In the genomic region with DNA sequence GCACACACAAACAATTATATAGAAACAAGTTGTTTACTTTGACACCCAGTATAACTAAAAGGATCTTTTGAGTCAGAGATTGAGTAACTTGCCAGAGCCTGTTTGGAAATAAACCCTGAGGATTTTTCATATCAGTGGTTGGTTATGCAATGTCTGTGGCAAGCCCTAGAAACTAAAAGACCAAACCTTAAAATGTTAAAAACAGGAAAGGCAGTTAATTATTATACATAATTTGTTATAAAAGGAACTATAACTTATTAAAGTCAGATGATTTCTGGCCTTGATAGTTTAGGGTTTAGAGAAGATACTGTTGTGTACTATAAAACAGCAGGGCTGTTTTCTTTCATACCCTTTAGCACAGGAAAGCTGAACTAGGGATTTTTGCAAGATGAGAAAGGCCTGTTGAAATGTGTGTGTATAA, we compare ENCODE assay signal across 12 cellular contexts. TPM values are rescaled to one million over a fixed set of nuclear protein-coding genes. Genes with fewer than 3 reads are reported as not detected.
DNase-seq lines count a peak whose midpoint lies in the region; ATAC-seq and TF ChIP-seq lines count a peak whose summit lies in the region.
"Had no signal": no experiment of that assay in that cellular context is flagged by ENCODE, and none has a peak within 500 bp of the region (broad histone marks: within the 10 kb centered on the region; RNA-seq: fewer than 3 reads in every experiment).

No MANE protein-coding gene starts in this region.

- no peak overlapping the region for H3K4me2 ChIP-seq in fibroblast of lung (ENCODE audit: extremely low read depth, insufficient read depth, low read length)
- H3K4me2 ChIP-seq: GM23338 had no signal

- H3K27me3 ChIP-seq in fibroblast of lung (ENCODE audit: control insufficient read depth, insufficient read depth, low read length) (no peaks in the 10 kb centered on the region), psoas muscle (ENCODE audit: insufficient read depth in 3 of 3, low read length in 2 of 3) (no peaks in the 10 kb centered on the region)

- H3K9ac ChIP-seq in fibroblast of lung (ENCODE audit: insufficient read depth, low read length) = no peak overlapping the region

- H3K9me3 ChIP-seq in fibroblast of lung (ENCODE audit: control insufficient read depth, insufficient read depth, low read depth, low read length) (no peaks in the 10 kb centered on the region), psoas muscle (no peaks in the 10 kb centered on the region)

- no peak overlapping the region for H2AFZ ChIP-seq in fibroblast of lung (ENCODE audit: low read length)
- H2AFZ ChIP-seq: GM23338 had no signal

- H3K36me3 ChIP-seq in fibroblast of lung (ENCODE audit: control insufficient read depth, insufficient read depth, low read length) (no peaks in the 10 kb centered on the region), psoas muscle (ENCODE audit: insufficient read depth in 1 of 2, low read depth in 1 of 2) (peaks cover 4 to 63% of the 10 kb centered on the region in 2 donors)

- ATAC-seq in psoas muscle (peak in 2 of 4 donors; percentile 64 to 79), HG03280 (IDR thresholded peaks at IDR 0.05; ENCODE audit: unreplicated experiment) (no peak), GM21381 (IDR thresholded peaks at IDR 0.05; ENCODE audit: unreplicated experiment) (no peak)
- ATAC-seq: naive thymus-derived CD8-positive, alpha-beta T cell; stimulated activated memory B cell treated with anti-CD40 and anti-IgM and Interleukin-4, amounts not matched to agents 10 μg/mL and 1 μg/mL and 100 μg/mL, for 72 hours had no signal

- no peak for TF ChIP-seq CTCF in fibroblast of lung (conservative IDR thresholded peaks at IDR 0.05 in 1 of 2, IDR thresholded peaks at IDR 0.05 in 1 of 2; ENCODE audit: low read depth in 1 of 2, low read length in 2 of 2)
- TF ChIP-seq CTCF in psoas muscle (IDR thresholded peaks at IDR 0.05) = no peak

- intact Hi-C loops in psoas muscle (cut with DNase I) = no loop called here

- H3K4me3 ChIP-seq in fibroblast of lung (replicated peaks in 1 of 4; ENCODE audit: control extremely low read depth in 1 of 4, insufficient read depth in 1 of 4, low read depth in 3 of 4, low read length in 4 of 4) (no peak overlapping the region), psoas muscle (no peak overlapping the region)
- H3K4me3 ChIP-seq: GM23338 had no signal

- no peak overlapping the region for H3K27ac ChIP-seq in fibroblast of lung (ENCODE audit: insufficient read depth, low read length)
- H3K27ac ChIP-seq in psoas muscle = peak overlapping the region; percentile 61
- no peak overlapping the region for H3K27ac ChIP-seq in substantia nigra (ENCODE audit: low read depth, low read length, poor library complexity, severe bottlenecking)

- H3K79me2 ChIP-seq in fibroblast of lung (ENCODE audit: control insufficient read depth, insufficient read depth, low read length) = no peaks in the 10 kb centered on the region

- DNase-seq in EL (peak; percentile 43), SK-MEL-5 (ENCODE audit: low read depth, low spot score) (peak; percentile 27), fibroblast of lung (ENCODE audit: low read depth in 2 of 2) (peak; percentile 60 to 89), psoas muscle (no peak), substantia nigra (lab: John Stamatoyannopoulos, UW) (no peak)
- no peak for DNase-seq in activated naive CD4-positive, alpha-beta T cell treated with Interleukin-2 at 50 U/mL for 16 hours
- DNase-seq: dermis blood vessel endothelial cell; naive thymus-derived CD8-positive, alpha-beta T cell had no signal

- no peaks in the 10 kb centered on the region for H4K20me1 ChIP-seq in fibroblast of lung (ENCODE audit: control insufficient read depth, extremely low read depth, insufficient read depth, low read length)

- in situ Hi-C loops in SK-MEL-5 (cut with HindIII; ENCODE audit: low pct_unique_long_range_greater_than_20kb, low sequenced_read_pairs) = no loop called here

- H3K4me1 ChIP-seq in fibroblast of lung (ENCODE audit: control insufficient read depth, extremely low read depth, insufficient read depth, low read length) (peaks cover 6% of the 10 kb centered on the region), psoas muscle (peaks cover 2% of the 10 kb centered on the region)

RNA-seq across cellular contexts. Expression of a gene that starts 44.1 kb away (rescaled TPM):
- total RNA-seq in SK-MEL-5 (2014; rRNA removed; shearing (Covaris generic)) = 31.2 and 31.4 TPM in 2 replicates
- 27.4 and 29.8 TPM in 2 replicates for polyA plus RNA-seq in SK-MEL-5 (2015; cell fraction: cytosol; rRNA removed)
- polyA plus RNA-seq in SK-MEL-5 (2015; cell fraction: nucleus; rRNA removed) = 19.9 and 21.2 TPM in 2 replicates
- total RNA-seq in fibroblast of lung (53.4 and 53.7 TPM in 2 replicates), psoas muscle (10 to 100 TPM; 16.5 to 27.4 (median 20.5) TPM)
- polyA plus RNA-seq in fibroblast of lung (21.2 and 22.0 TPM in 2 replicates), psoas muscle (10 to 100 TPM; 14.2 to 32.5 (median 19.1) TPM)
- 38.0 and 44.6 TPM in 2 replicates for polyA plus RNA-seq in fibroblast of lung (2012)
- 75.7 and 89.9 TPM in 2 replicates for polyA minus RNA-seq in fibroblast of lung (ENCODE audit: low replicate concordance)

RNA-seq across cellular contexts. Expression of a gene that starts 56.9 kb away (rescaled TPM):
- total RNA-seq in SK-MEL-5 (2014; rRNA removed; shearing (Covaris generic)) = not detected in 2 replicates
- polyA plus RNA-seq in SK-MEL-5 (2015; cell fraction: cytosol; rRNA removed) = not detected in 2 replicates
- polyA plus RNA-seq in SK-MEL-5 (2015; cell fraction: nucleus; rRNA removed) = 0.06 and 0.08 TPM in 2 replicates
- total RNA-seq in fibroblast of lung = 6.9 and 9.5 TPM in 2 replicates
- polyA plus RNA-seq in fibroblast of lung = 1.3 and 1.4 TPM in 2 replicates
- polyA plus RNA-seq in fibroblast of lung (2012) = 1.2 and 1.4 TPM in 2 replicates
- polyA minus RNA-seq in fibroblast of lung (ENCODE audit: low replicate concordance) = 0.86 and 1.1 TPM in 2 replicates
- total RNA-seq in psoas muscle = under 1 TPM; 0.26 to 0.79 (median 0.50) TPM
- under 1 TPM; 0.38 to 0.52 (median 0.44) TPM for polyA plus RNA-seq in psoas muscle

Comparison
In these comparisons a context has a peak if more than half of its experiments do, and no peak if none do; other contexts are left out.
1. DNase-seq: peak in EL (single experiment), SK-MEL-5 (single experiment) and fibroblast of lung (2 of 2); none in psoas muscle (0 of 2), substantia nigra (0 of 49) and activated naive CD4-positive, alpha-beta T cell treated with Interleukin-2 at 50 U/mL for 16 hours (single experiment).